ENCODE assay signal across 8 cellular contexts in the genomic region with DNA sequence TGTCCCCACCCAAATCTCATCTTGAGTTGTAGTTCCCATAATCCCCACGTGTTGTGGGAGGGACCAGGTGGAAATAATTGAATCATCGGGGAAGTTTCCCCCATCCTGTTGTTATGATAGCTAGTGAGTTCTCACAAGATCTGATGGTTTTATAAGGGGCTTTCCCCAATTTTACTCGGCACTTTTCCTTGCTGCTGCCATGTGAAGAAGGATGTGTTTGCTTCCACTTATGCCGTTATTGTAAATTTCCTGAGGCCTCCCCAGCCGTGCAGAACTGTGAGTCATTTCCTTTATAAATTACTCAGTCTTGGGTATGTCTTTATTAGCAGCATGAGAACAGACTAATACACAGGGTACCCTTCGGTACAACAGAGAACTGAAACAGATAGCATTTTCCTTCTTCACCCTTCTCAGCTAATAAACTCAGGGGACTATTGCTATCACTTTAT. TPM values are rescaled to one million over a fixed set of nuclear protein-coding genes. Genes with fewer than 3 reads are reported as not detected.
A peak's percentile ranks its signal among the peaks of the same experiment; 100 is the strongest.
DNase-seq lines count a peak whose midpoint lies in the region; ATAC-seq and TF ChIP-seq lines count a peak whose summit lies in the region.
"Not testable (repeated sequence)": the region's sequence is repeated elsewhere in the genome, so short reads cannot be mapped to it uniquely, and the experiment has no call there.

No MANE protein-coding gene starts in this region.

- peaks cover 13% of the 10 kb centered on the region for H3K36me3 ChIP-seq in DND-41 (ENCODE audit: insufficient read depth, low read length)
- H3K36me3 ChIP-seq in colonic mucosa; muscle layer of duodenum (ENCODE audit: control insufficient read depth in 1 of 2, insufficient read depth in 2 of 2, low read length in 2 of 2): not testable (repeated sequence)

- H3K27me3 ChIP-seq in DND-41 (ENCODE audit: insufficient read depth, low read length, poor library complexity); colonic mucosa; muscle layer of duodenum (ENCODE audit: low read depth, low read length): not testable (repeated sequence)

- H3K4me2 ChIP-seq in DND-41 (ENCODE audit: insufficient read depth, low read length): not testable (repeated sequence)

- H3K9ac ChIP-seq in DND-41 (ENCODE audit: low read depth, low read length); colonic mucosa (ENCODE audit: low read depth in 2 of 2, low read length in 2 of 2): not testable (repeated sequence)

- H3K27ac ChIP-seq in DND-41 (ENCODE audit: low read length): not testable (repeated sequence)
- H3K27ac ChIP-seq in colonic mucosa: peak overlapping the region; percentile 38
- peak overlapping the region; percentile 36 for H3K27ac ChIP-seq in muscle layer of duodenum (ENCODE audit: low read length)

- intact Hi-C loops in colonic mucosa (cut with DNase I): not testable (repeated sequence)

- H2AFZ ChIP-seq in DND-41 (ENCODE audit: low read depth, low read length): not testable (repeated sequence)

- peak; percentile 45; the same call in 1 of the 3 replicates for ATAC-seq in DND-41 (ENCODE audit: insufficient read depth, low read depth)
- peak; percentile 83 for ATAC-seq in GM21367 (IDR thresholded peaks at IDR 0.05; ENCODE audit: unreplicated experiment)
- ATAC-seq in HG03175 (IDR thresholded peaks at IDR 0.05; ENCODE audit: unreplicated experiment): peak; percentile 76

- peaks cover 20% of the 10 kb centered on the region for H4K20me1 ChIP-seq in DND-41 (ENCODE audit: insufficient read depth, low read length)

- not testable (repeated sequence) for H3K4me1 ChIP-seq in DND-41 (ENCODE audit: insufficient read depth, low read length); colonic mucosa; muscle layer of duodenum (ENCODE audit: control insufficient read depth in 1 of 2, insufficient read depth in 2 of 2, low read length in 2 of 2)

- H3K9me3 ChIP-seq in DND-41 (ENCODE audit: insufficient read depth, low read length, severe bottlenecking); colonic mucosa; muscle layer of duodenum (ENCODE audit: control insufficient read depth in 1 of 2, low read length in 2 of 2): not testable (repeated sequence)

- H3K79me2 ChIP-seq in DND-41 (ENCODE audit: insufficient read depth, low read length): peaks cover 92% of the 10 kb centered on the region

- TF ChIP-seq CTCF in DND-41 (IDR thresholded peaks at IDR 0.05; ENCODE audit: borderline replicate concordance, extremely low read depth, low read length, poor library complexity, severe bottlenecking); colonic mucosa (IDR thresholded peaks at IDR 0.05): not testable (repeated sequence)

- DNase-seq in DND-41, colonic mucosa: not testable (repeated sequence)
- peak; percentile 95 for DNase-seq in RPMI7951 (ENCODE audit: low read depth)
- DNase-seq in activated T-cell treated with anti-CD3 and anti-CD28 coated beads for 24 hours (ENCODE audit: low read depth): peak; percentile 67
- peak; percentile 35 for DNase-seq in stimulated activated CD8-positive, alpha-beta memory T cell treated with anti-CD3 and anti-CD28 coated beads, Interleukin-4, amount 100 ng/mL, for 24 hours (ENCODE audit: low read depth)

- H3K4me3 ChIP-seq in DND-41 (ENCODE audit: low read depth in 1 of 2, low read length in 2 of 2); colonic mucosa; muscle layer of duodenum (ENCODE audit: low read depth in 1 of 2, low read length in 2 of 2): not testable (repeated sequence)

RNA-seq across cellular contexts. Expression of a gene that starts 45.3 kb away (rescaled TPM):
- 81.7 and 98.8 TPM in 2 replicates for total RNA-seq in RPMI7951 (2014; rRNA removed; shearing (Covaris generic))
- total RNA-seq in colonic mucosa: 10 to 100 TPM in 1 of 2 donors, 1 to 10 TPM in 1; 4.9 to 18.2 TPM
